ENCODE assay signal across 15 cellular contexts in the genomic region with DNA sequence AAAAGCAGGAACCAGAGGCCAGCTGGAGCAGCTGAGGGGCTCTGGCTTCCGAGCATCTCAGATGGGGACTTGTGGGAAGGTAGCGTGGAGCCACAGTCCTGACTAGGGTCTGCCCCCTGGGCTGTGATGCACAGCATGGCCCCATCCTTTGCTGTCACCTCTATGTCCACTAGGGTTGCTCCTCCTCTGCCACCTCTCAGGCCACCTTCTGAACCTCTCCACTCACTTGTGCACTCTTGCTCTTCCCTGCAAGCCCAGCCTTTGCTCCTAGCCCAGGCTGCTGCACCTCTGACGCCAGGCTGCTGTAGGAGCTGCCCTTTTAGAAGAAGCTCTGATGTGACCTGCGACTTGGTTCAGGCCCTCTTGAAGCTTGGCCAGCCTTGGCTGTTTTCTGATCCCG. TPM values are rescaled to one million over a fixed set of nuclear protein-coding genes. Genes with fewer than 3 reads are reported as not detected.
DNase-seq lines count a peak whose midpoint lies in the region; ATAC-seq and TF ChIP-seq lines count a peak whose summit lies in the region.
"Had no signal": no experiment of that assay in that cellular context is flagged by ENCODE, and none has a peak within 500 bp of the region (broad histone marks: within the 10 kb centered on the region; RNA-seq: fewer than 3 reads in every experiment).

No MANE protein-coding gene starts in this region.

- H3K27me3 Mint-ChIP-seq in CD4-positive, alpha-beta T cell = no peaks in the 10 kb centered on the region
- H3K27me3 Mint-ChIP-seq in dendritic cell treated with granulocyte-macrophage colony-stimulating factor and Interleukin-4, amounts not matched to agents 40 ng/mL and 50 ng/mL, for 4 days = no peaks in the 10 kb centered on the region
- H3K27me3 Mint-ChIP-seq in immature natural killer cell (ENCODE audit: low read depth in 3 of 3) = peaks cover 0 to 4% (median 3%) of the 10 kb centered on the region in 3 donors
- H3K27me3 Mint-ChIP-seq: IgD-negative memory B cell had no signal

- POLR2A ChIA-PET in CD4-positive, alpha-beta T cell (lab: Charles Lee) = no interaction called here

- H3K36me3 Mint-ChIP-seq in CD4-positive, alpha-beta T cell (ENCODE audit: low read depth) = no peaks in the 10 kb centered on the region
- H3K36me3 Mint-ChIP-seq in dendritic cell treated with granulocyte-macrophage colony-stimulating factor and Interleukin-4, amounts not matched to agents 40 ng/mL and 50 ng/mL, for 4 days (ENCODE audit: low read depth) = no peaks in the 10 kb centered on the region
- H3K36me3 Mint-ChIP-seq in immature natural killer cell = no peaks in the 10 kb centered on the region
- H3K36me3 Mint-ChIP-seq: CD8-positive, alpha-beta memory T cell; IgD-negative memory B cell had no signal

- no peaks in the 10 kb centered on the region for H3K36me3 ChIP-seq in liver (ENCODE audit: control insufficient read depth in 4 of 4, insufficient read depth in 3 of 4, low read depth in 1 of 4, low read length in 3 of 4)
- H3K36me3 ChIP-seq: BE2C had no signal

- peaks cover 40% of the 10 kb centered on the region for H3K4me1 Mint-ChIP-seq in CD4-positive, alpha-beta T cell (ENCODE audit: low read depth)
- H3K4me1 Mint-ChIP-seq in dendritic cell treated with granulocyte-macrophage colony-stimulating factor and Interleukin-4, amounts not matched to agents 40 ng/mL and 50 ng/mL, for 4 days (ENCODE audit: low read depth) = peaks cover 58% of the 10 kb centered on the region
- peaks cover 28 to 31% of the 10 kb centered on the region in 2 donors for H3K4me1 Mint-ChIP-seq in immature natural killer cell

- no peak for TF ChIP-seq CTCF in CD4-positive, alpha-beta T cell (IDR thresholded peaks at IDR 0.05)
- TF ChIP-seq CTCF in GM12874 (IDR thresholded peaks at IDR 0.05; ENCODE audit: insufficient read depth, low read depth, low read length) = 0 out of 2 replicates have a peak, but pooled peaks have one; percentile 9
- TF ChIP-seq CTCF in liver (IDR thresholded peaks at IDR 0.05; ENCODE audit: low read depth, low read length, missing input control) = no peak

- H3K27ac ChIP-seq in CD4-positive, alpha-beta T cell (ENCODE audit: low read depth, low read length) = no peak overlapping the region
- peak overlapping the region; percentile 40 to 64 for H3K27ac ChIP-seq in liver (ENCODE audit: low read depth in 1 of 2, low read length in 2 of 2)
- H3K27ac ChIP-seq: C4-2B, KMS-11 had no signal

- no peak for DNase-seq in CD4-positive, alpha-beta T cell
- DNase-seq in immature natural killer cell (no peak), activated gamma-delta T cell treated with Interleukin-2 at 50 U/mL for 16 hours (no peak)
- DNase-seq: BE2C; Caco-2; CD8-positive, alpha-beta memory T cell; HCEC 1CT had no signal

- intact Hi-C loops in CD4-positive, alpha-beta T cell (cut with DNase I, micrococcal nuclease) = loop anchor here in 1 of 2 experiments (5.0 kb wide), 1 partner anchor 70 kb away; no protein-coding TSS in a partner anchor
- intact Hi-C loops in dendritic cell treated with granulocyte-macrophage colony-stimulating factor and Interleukin-4, amounts not matched to agents 40 ng/mL and 50 ng/mL, for 4 days (cut with micrococcal nuclease) = no loop called here

- WGBS in liver = 70% methylated on average over 5 of the region's 5 CpGs

- TF ChIP-seq RAD21 in liver (IDR thresholded peaks at IDR 0.05) = no peak

- CTCF ChIA-PET in CD4-positive, alpha-beta T cell (lab: Charles Lee) = no interaction called here

- no peak for ATAC-seq in CD4-positive, alpha-beta T cell (ENCODE audit: poor library complexity)
- ATAC-seq in HG03139 (IDR thresholded peaks at IDR 0.05; ENCODE audit: unreplicated experiment) = no peak

- no peak overlapping the region for H3K4me3 ChIP-seq in liver (ENCODE audit: low read depth in 1 of 3, low read length in 3 of 3)

- no peaks in the 10 kb centered on the region for H3K27me3 ChIP-seq in CD4-positive, alpha-beta T cell (ENCODE audit: control insufficient read depth, insufficient read depth, low read length)
- no peaks in the 10 kb centered on the region for H3K27me3 ChIP-seq in liver (ENCODE audit: control insufficient read depth in 4 of 4, insufficient read depth in 4 of 4, low read length in 3 of 4)
- H3K27me3 ChIP-seq: BE2C had no signal

- H3K27ac Mint-ChIP-seq in CD4-positive, alpha-beta T cell = no peak overlapping the region
- peak overlapping the region; percentile 96 for H3K27ac Mint-ChIP-seq in dendritic cell treated with granulocyte-macrophage colony-stimulating factor and Interleukin-4, amounts not matched to agents 40 ng/mL and 50 ng/mL, for 4 days
- peak overlapping the region in 1 of 6 donors; percentile 64 for H3K27ac Mint-ChIP-seq in immature natural killer cell

- H3K4me1 ChIP-seq in liver (ENCODE audit: control insufficient read depth in 4 of 4, insufficient read depth in 4 of 4, low read length in 3 of 4) = peaks cover 12 to 50% (median 40%) of the 10 kb centered on the region in 4 donors
- H3K4me1 ChIP-seq: BE2C, Caco-2 had no signal

- no peaks in the 10 kb centered on the region for H3K9me3 Mint-ChIP-seq in CD4-positive, alpha-beta T cell
- no peaks in the 10 kb centered on the region for H3K9me3 Mint-ChIP-seq in dendritic cell treated with granulocyte-macrophage colony-stimulating factor and Interleukin-4, amounts not matched to agents 40 ng/mL and 50 ng/mL, for 4 days
- no peaks in the 10 kb centered on the region for H3K9me3 Mint-ChIP-seq in immature natural killer cell
- H3K9me3 Mint-ChIP-seq: CD8-positive, alpha-beta memory T cell; IgD-negative memory B cell had no signal

- H3K9ac ChIP-seq in liver (ENCODE audit: low read depth in 1 of 2, low read length in 2 of 2) = no peak overlapping the region
- H3K9ac ChIP-seq: KMS-11 had no signal

- H3K9me3 ChIP-seq in CD4-positive, alpha-beta T cell (ENCODE audit: control insufficient read depth, low read length) = no peaks in the 10 kb centered on the region
- no peaks in the 10 kb centered on the region for H3K9me3 ChIP-seq in liver (ENCODE audit: control insufficient read depth in 4 of 4, low read length in 3 of 4)
- H3K9me3 ChIP-seq: BE2C had no signal

- H3K4me3 Mint-ChIP-seq in CD4-positive, alpha-beta T cell = peak overlapping the region; percentile 30
- no peak overlapping the region for H3K4me3 Mint-ChIP-seq in dendritic cell treated with granulocyte-macrophage colony-stimulating factor and Interleukin-4, amounts not matched to agents 40 ng/mL and 50 ng/mL, for 4 days
- H3K4me3 Mint-ChIP-seq in immature natural killer cell = no peak overlapping the region

TF ChIP-seq in liver, 16 proteins besides CTCF, POLR2A, EP300 and RAD21 (continues in another document):
- TF ChIP-seq YY1 (IDR thresholded peaks at IDR 0.05) (no peak), GABPA (IDR thresholded peaks at IDR 0.05 in 1 of 2, conservative IDR thresholded peaks at IDR 0.05 in 1 of 2) (no peak), HNF4G (IDR thresholded peaks at IDR 0.05) (no peak), JUND (IDR thresholded peaks at IDR 0.05) (no peak), NR2F2 (IDR thresholded peaks at IDR 0.05) (no peak), EGR1 (IDR thresholded peaks at IDR 0.05; ENCODE audit: low read depth in 2 of 2) (no peak), HNF4A (conservative IDR thresholded peaks at IDR 0.05) (no peak)
- TF ChIP-seq, protein P1, sequence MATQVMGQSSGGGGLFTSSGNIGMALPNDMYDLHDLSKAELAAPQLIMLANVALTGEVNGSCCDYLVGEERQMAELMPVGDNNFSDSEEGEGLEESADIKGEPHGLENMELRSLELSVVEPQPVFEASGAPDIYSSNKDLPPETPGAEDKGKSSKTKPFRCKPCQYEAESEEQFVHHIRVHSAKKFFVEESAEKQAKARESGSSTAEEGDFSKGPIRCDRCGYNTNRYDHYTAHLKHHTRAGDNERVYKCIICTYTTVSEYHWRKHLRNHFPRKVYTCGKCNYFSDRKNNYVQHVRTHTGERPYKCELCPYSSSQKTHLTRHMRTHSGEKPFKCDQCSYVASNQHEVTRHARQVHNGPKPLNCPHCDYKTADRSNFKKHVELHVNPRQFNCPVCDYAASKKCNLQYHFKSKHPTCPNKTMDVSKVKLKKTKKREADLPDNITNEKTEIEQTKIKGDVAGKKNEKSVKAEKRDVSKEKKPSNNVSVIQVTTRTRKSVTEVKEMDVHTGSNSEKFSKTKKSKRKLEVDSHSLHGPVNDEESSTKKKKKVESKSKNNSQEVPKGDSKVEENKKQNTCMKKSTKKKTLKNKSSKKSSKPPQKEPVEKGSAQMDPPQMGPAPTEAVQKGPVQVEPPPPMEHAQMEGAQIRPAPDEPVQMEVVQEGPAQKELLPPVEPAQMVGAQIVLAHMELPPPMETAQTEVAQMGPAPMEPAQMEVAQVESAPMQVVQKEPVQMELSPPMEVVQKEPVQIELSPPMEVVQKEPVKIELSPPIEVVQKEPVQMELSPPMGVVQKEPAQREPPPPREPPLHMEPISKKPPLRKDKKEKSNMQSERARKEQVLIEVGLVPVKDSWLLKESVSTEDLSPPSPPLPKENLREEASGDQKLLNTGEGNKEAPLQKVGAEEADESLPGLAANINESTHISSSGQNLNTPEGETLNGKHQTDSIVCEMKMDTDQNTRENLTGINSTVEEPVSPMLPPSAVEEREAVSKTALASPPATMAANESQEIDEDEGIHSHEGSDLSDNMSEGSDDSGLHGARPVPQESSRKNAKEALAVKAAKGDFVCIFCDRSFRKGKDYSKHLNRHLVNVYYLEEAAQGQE (IDR thresholded peaks at IDR 0.05) = no peak
- TF ChIP-seq, protein P2, sequence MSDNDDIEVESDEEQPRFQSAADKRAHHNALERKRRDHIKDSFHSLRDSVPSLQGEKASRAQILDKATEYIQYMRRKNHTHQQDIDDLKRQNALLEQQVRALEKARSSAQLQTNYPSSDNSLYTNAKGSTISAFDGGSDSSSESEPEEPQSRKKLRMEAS (IDR thresholded peaks at IDR 0.05) = no peak
- TF ChIP-seq, protein P3, sequence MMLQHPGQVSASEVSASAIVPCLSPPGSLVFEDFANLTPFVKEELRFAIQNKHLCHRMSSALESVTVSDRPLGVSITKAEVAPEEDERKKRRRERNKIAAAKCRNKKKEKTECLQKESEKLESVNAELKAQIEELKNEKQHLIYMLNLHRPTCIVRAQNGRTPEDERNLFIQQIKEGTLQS (IDR thresholded peaks at IDR 0.05) = no peak

RNA-seq across cellular contexts. Expression of a gene that starts 24.3 kb away (rescaled TPM):
- total RNA-seq in CD4-positive, alpha-beta T cell = 1 to 10 TPM in 1 of 2 experiments, under 1 TPM in 1; 0.89 to 1.1 TPM
- total RNA-seq in liver = 10 to 100 TPM in 1 of 2 donors, under 1 TPM in 1; 0.33 to 10.6 TPM
- 1 to 10 TPM in 1 of 2 donors, under 1 TPM in 1; 0.92 to 4.6 TPM for polyA plus RNA-seq in liver
- polyA plus RNA-seq in immature natural killer cell = 1 to 10 TPM; 4.2 to 9.8 (median 7.5) TPM
- total RNA-seq: H4 had no signal
